ENCODE assay signal across 2 cellular contexts in genomic region chr16:88535181-88535856, GRCh38.
TF ChIP-seq lines count a peak whose summit lies in the region.

No MANE protein-coding gene starts in this region.

TF ChIP-seq in GM12878, 131 proteins besides CTCF, POLR2A, EP300 and RAD21 (continued from another document):
- TF ChIP-seq CUX1 (IDR thresholded peaks at IDR 0.05; ENCODE audit: insufficient replicate concordance, low read depth, low read length) (no peak), FOXM1 (IDR thresholded peaks at IDR 0.05; ENCODE audit: low read depth, low read length) (no peak), ZBTB33 (IDR thresholded peaks at IDR 0.05) (no peak)

TF ChIP-seq in HEK293T, 16 proteins besides CTCF, POLR2A, EP300 and RAD21 (continued from another document):
- no peak for TF ChIP-seq L3MBTL2 (conservative IDR thresholded peaks at IDR 0.05)
- TF ChIP-seq SP1 (IDR thresholded peaks at IDR 0.05) = no peak
- no peak for TF ChIP-seq LEF1 (IDR thresholded peaks at IDR 0.05; ENCODE audit: borderline replicate concordance)
- TF ChIP-seq FOXK2 (IDR thresholded peaks at IDR 0.05) = no peak
- no peak for TF ChIP-seq ZNF384 (IDR thresholded peaks at IDR 0.05)
- TF ChIP-seq BHLHE40 (IDR thresholded peaks at IDR 0.05; ENCODE audit: borderline replicate concordance) = no peak
- TF ChIP-seq FOXM1 (IDR thresholded peaks at IDR 0.05; ENCODE audit: borderline replicate concordance) = no peak
